In genomic region chr6:30154709-30155521, GRCh38 we compare ENCODE assay signal across 13 cellular contexts. TPM values are rescaled to one million over a fixed set of nuclear protein-coding genes. Genes with fewer than 3 reads are reported as not detected.
DNase-seq lines count a peak whose midpoint lies in the region; ATAC-seq, FAIRE-seq and TF ChIP-seq lines count a peak whose summit lies in the region.
"Had no signal": no experiment of that assay in that cellular context is flagged by ENCODE, and none has a peak within 500 bp of the region (broad histone marks: within the 10 kb centered on the region; RNA-seq: fewer than 3 reads in every experiment).

No MANE protein-coding gene starts in this region.

- DNase-seq in DMS53 (lab: John Stamatoyannopoulos, UW) (peak; percentile 52), DMS53 treated with DMSO at 0.1 percent for 48 hours (lab: John Stamatoyannopoulos, UW; ENCODE audit: unreplicated experiment) (no peak), SJSA1 (ENCODE audit: low read depth in 1 of 2, low spot score in 2 of 2) (peak; percentile 73 to 78), fibroblast of pulmonary artery (ENCODE audit: low read depth) (peak; percentile 75), small intestine (peak; percentile 96), retina (no peak), T-cell (no peak)
- DNase-seq: activated CD8-positive, alpha-beta memory T cell treated with anti-CD3 and anti-CD28 coated beads for 24 hours; kidney; OCI-M1 had no signal

- H3K27ac ChIP-seq in SJSA1 (no peak overlapping the region), small intestine (ENCODE audit: low read depth in 1 of 2, low read length in 1 of 2) (peak overlapping the region; percentile 79 to 83)
- H3K27ac ChIP-seq: KMS-11 had no signal

- CTCF ChIA-PET in T-cell (lab: Charles Lee): no interaction called here

- 13 to 37% (median 29%) methylated on average over 12 of the region's 12 CpGs for WGBS in small intestine, 3 donors

- H3K4me3 Mint-ChIP-seq in T-cell: no peak overlapping the region

- H3K9me3 Mint-ChIP-seq in T-cell: no peaks in the 10 kb centered on the region

- peaks cover 24% of the 10 kb centered on the region for H3K4me1 ChIP-seq in SJSA1 (replicated peaks)
- H3K4me1 ChIP-seq in small intestine (ENCODE audit: control insufficient read depth in 2 of 2, insufficient read depth in 1 of 2, low read depth in 1 of 2, low read length in 1 of 2): peaks cover 11 to 16% of the 10 kb centered on the region in 2 donors

- peaks cover 0 to 4% (median 4%) of the 10 kb centered on the region in 3 donors for H3K4me1 Mint-ChIP-seq in T-cell

- H3K27me3 ChIP-seq in SJSA1 (replicated peaks) (peaks cover 7% of the 10 kb centered on the region; the same call in 1 of the 2 replicates), small intestine (ENCODE audit: control insufficient read depth in 2 of 2, insufficient read depth in 2 of 2, low read length in 2 of 2) (no peaks in the 10 kb centered on the region)

- no peak overlapping the region for H3K27ac Mint-ChIP-seq in T-cell

- no peaks in the 10 kb centered on the region for H3K36me3 ChIP-seq in SJSA1
- H3K36me3 ChIP-seq in small intestine (ENCODE audit: control insufficient read depth in 2 of 2, insufficient read depth in 2 of 2, low read length in 2 of 2): no peaks in the 10 kb centered on the region

- POLR2A ChIA-PET in T-cell (lab: Charles Lee): no interaction called here

- peaks cover 36 to 38% of the 10 kb centered on the region in 2 donors for H3K27me3 Mint-ChIP-seq in T-cell

- TF ChIP-seq CTCF in fibroblast of pulmonary artery (IDR thresholded peaks at IDR 0.05; ENCODE audit: low read length, missing control alignments): no peak

- H3K36me3 Mint-ChIP-seq in T-cell: no peaks in the 10 kb centered on the region

- ATAC-seq in HG03045 (IDR thresholded peaks at IDR 0.05; ENCODE audit: unreplicated experiment) (no peak), T-cell (replicated peaks in 1 of 4) (no peak)

- no peaks in the 10 kb centered on the region for H3K9me3 ChIP-seq in SJSA1 (replicated peaks)
- no peaks in the 10 kb centered on the region for H3K9me3 ChIP-seq in small intestine (ENCODE audit: control insufficient read depth, low read depth)

- H3K4me3 ChIP-seq in SJSA1 (no peak overlapping the region), fibroblast of pulmonary artery (replicated peaks; ENCODE audit: low read depth, low read length) (no peak overlapping the region), small intestine (ENCODE audit: low read depth in 1 of 2, low read length in 2 of 2) (no peak overlapping the region)

- peak; percentile 41 for FAIRE-seq in small intestine (lab: Jason Lieb, UNC)
- FAIRE-seq: kidney had no signal

RNA-seq across cellular contexts. Expression of gene TRIM10, which starts 6.1 kb away (rescaled TPM):
- not detected in 2 replicates for total RNA-seq in SJSA1 (2014; rRNA removed; shearing (Covaris generic))
- polyA plus RNA-seq in small intestine: 1 to 10 TPM; 1.4 to 5.4 (median 5.4) TPM
- not detected for total RNA-seq in T-cell
- polyA plus RNA-seq: AG04450 had no signal

RNA-seq across cellular contexts. Expression of gene TRIM15, which starts 8.4 kb away (rescaled TPM):
- total RNA-seq in SJSA1 (2014; rRNA removed; shearing (Covaris generic)): not detected in 2 replicates
- polyA plus RNA-seq in small intestine: 100 to 1,000 TPM in 1 of 3 donors, 10 to 100 TPM in 2; 26.1 to 122 (median 83.6) TPM
- not detected for total RNA-seq in T-cell
- polyA plus RNA-seq: AG04450 had no signal

RNA-seq across cellular contexts. Expression of gene TRIM40, which starts 19.0 kb away (rescaled TPM):
- total RNA-seq in SJSA1 (2014; rRNA removed; shearing (Covaris generic)): not detected in 2 replicates
- 10 to 100 TPM in 2 of 3 donors, 1 to 10 TPM in 1; 1.6 to 19.5 (median 14.3) TPM for polyA plus RNA-seq in small intestine
- total RNA-seq in T-cell: not detected
- total RNA-seq: kidney had no signal
- polyA plus RNA-seq: AG04450 had no signal

RNA-seq across cellular contexts. Expression of gene TRIM31, which starts 42.0 kb away (rescaled TPM):
- total RNA-seq in SJSA1 (2014; rRNA removed; shearing (Covaris generic)): not detected in 2 replicates
- 10 to 100 TPM in 2 of 3 donors, 1 to 10 TPM in 1; 5.2 to 41.6 (median 37.8) TPM for polyA plus RNA-seq in small intestine
- total RNA-seq in T-cell: under 1 TPM in 1 of 5 donors, not detected in 4; 0.44 TPM
- polyA plus RNA-seq: AG04450 had no signal

RNA-seq across cellular contexts. Expression of gene TRIM26, which starts 58.3 kb away (rescaled TPM):
- 27.2 and 56.4 TPM in 2 replicates for total RNA-seq in SJSA1 (2014; rRNA removed; shearing (Covaris generic))
- polyA plus RNA-seq in small intestine: 10 to 100 TPM; 47.7 to 55.9 (median 49.6) TPM
- 10 to 100 TPM; 46.4 to 57.4 (median 54.1) TPM for total RNA-seq in T-cell

Comparison
In these comparisons a context has a peak if more than half of its experiments do, and no peak if none do; other contexts are left out.
1. DNase-seq: peak in DMS53 (single experiment), SJSA1 (2 of 2), fibroblast of pulmonary artery (single experiment) and small intestine (single experiment); none in DMS53 treated with DMSO at 0.1 percent for 48 hours (single experiment), retina (single experiment) and T-cell (0 of 34).